ENCODE assay signal across 37 cellular contexts in genomic region chr1:19696820-19697219, GRCh38. TPM values are rescaled to one million over a fixed set of nuclear protein-coding genes. Genes with fewer than 3 reads are reported as not detected.
"Had no signal": no experiment of that assay in that cellular context is flagged by ENCODE, and none has a peak within 500 bp of the region (broad histone marks: within the 10 kb centered on the region; RNA-seq: fewer than 3 reads in every experiment).

No MANE protein-coding gene starts in this region.

- H3K36me3 ChIP-seq: brain microvascular endothelial cell, breast epithelium, cardiac muscle cell had no signal

- H3K4me1 ChIP-seq: adrenal gland, ascending aorta, body of pancreas, breast epithelium had no signal

- H3K27me3 ChIP-seq: adrenal gland, ascending aorta, body of pancreas, brain microvascular endothelial cell, breast epithelium, cardiac muscle cell had no signal

- ATAC-seq: activated naive CD4-positive, alpha-beta T cell treated with anti-CD3 and anti-CD28 coated beads, Interleukin-2, amount 50 U/mL, for 72 hours; activated naive CD8-positive, alpha-beta T cell treated with anti-CD3 and anti-CD28 coated beads, Interleukin-2, amount 50 U/mL, for 24 hours; activated T-cell treated with anti-CD3 and anti-CD28 coated beads, Interleukin-2, amount 50 U/mL, for 4 hours; activated T-cell treated with anti-CD3 and anti-CD28 coated beads, Interleukin-2, amount 50 U/mL, for 72 hours; activated T-helper 17 cell treated with anti-CD3 and anti-CD28 coated beads, Interleukin-2, amount 50 U/mL, for 72 hours; body of pancreas had no signal

- H3K9me3 ChIP-seq: adrenal gland, ascending aorta, body of pancreas, breast epithelium had no signal

- FAIRE-seq: astrocyte, bronchial epithelial cell had no signal

- DNase-seq: activated effector memory CD4-positive, alpha-beta T cell treated with anti-CD3 and anti-CD28 coated beads, Interleukin-2, amount 50 U/mL, for 16 hours; activated effector memory CD4-positive, alpha-beta T cell treated with Interleukin-2 at 50 U/mL for 16 hours; activated gamma-delta T cell; activated gamma-delta T cell treated with Interleukin-2 at 50 U/mL for 16 hours; activated naive CD4-positive, alpha-beta T cell; activated naive CD4-positive, alpha-beta T cell treated with anti-CD3 and anti-CD28 coated beads for 36 hours; activated naive CD4-positive, alpha-beta T cell treated with anti-CD3 and anti-CD28 coated beads, Interleukin-2, amount 10 ng/mL, durations not matched to agents 7 days and 5 days; activated naive CD4-positive, alpha-beta T cell treated with anti-CD3 and anti-CD28 coated beads, Interleukin-2, amount 50 U/mL, for 16 hours; activated naive CD4-positive, alpha-beta T cell treated with Interleukin-2 at 50 U/mL for 16 hours; activated naive CD8-positive, alpha-beta T cell treated with anti-CD3 and anti-CD28 coated beads for 36 hours; activated naive CD8-positive, alpha-beta T cell treated with anti-CD3 and anti-CD28 coated beads, Interleukin-2, amount 10 ng/mL, durations not matched to agents 7 days and 5 days; activated naive CD8-positive, alpha-beta T cell treated with anti-CD3 and anti-CD28 coated beads, Interleukin-2, amount 50 U/mL, for 24 hours; activated T-cell treated with anti-CD3 and anti-CD28 coated beads, Interleukin-2, amount 50 U/mL, for 4 hours; activated T-cell treated with anti-CD3 and anti-CD28 coated beads, Interleukin-2, amount 50 U/mL, for 48 hours; activated T-cell treated with anti-CD3 and anti-CD28 coated beads, Interleukin-2, amount 50 U/mL, for 72 hours; adrenal gland; amniotic stem cell; amygdala; anterior cingulate cortex; aorta; body of pancreas; brain microvascular endothelial cell; caudate nucleus; central memory CD4-positive, alpha-beta T cell; cerebellar nuclear complex had no signal

- H3K4me3 ChIP-seq: adrenal gland, ascending aorta, body of pancreas, breast epithelium, cardiac muscle cell had no signal

- H3K27ac ChIP-seq: adrenal gland, ascending aorta, body of pancreas, brain microvascular endothelial cell, breast epithelium, cardiac muscle cell had no signal

RNA-seq across cellular contexts. Expression of gene HTR6, which starts 32.1 kb away (rescaled TPM):
- total RNA-seq: activated naive CD8-positive, alpha-beta T cell treated with anti-CD3 and anti-CD28 coated beads for 36 hours; activated T-helper 1 cell treated with anti-CD3 and anti-CD28 coated beads, Interleukin-12 subunit alpha, Interleukin-12 subunit beta, Interleukin-2, Interleukin-4 antibody, amounts not matched to agents 30 ng/mL and 10 ng/mL and 1 ng/mL, durations not matched to agents 14 hours and 24 hours and 36 hours; activated T-helper 2 cell treated with anti-CD3 and anti-CD28 coated beads, Interferon-gamma antibody, Interleukin-2, Interleukin-4, amounts not matched to agents 10 μg/mL and 5 μg/mL and 100 μg/mL, durations not matched to agents 14 hours and 24 hours and 36 hours; adrenal gland; ascending aorta; body of pancreas; breast epithelium; bronchial epithelial cell; cardiac muscle cell; cardiac septum; chondrocyte had no signal
- polyA plus RNA-seq: adipose tissue, adrenal gland, aorta, cardiac muscle cell had no signal
